Comparison of ENCODE assay signal across 8 cellular contexts in genomic region chr5:149141957-149142851, GRCh38. TPM values are rescaled to one million over a fixed set of nuclear protein-coding genes. Genes with fewer than 3 reads are reported as not detected.
DNase-seq lines count a peak whose midpoint lies in the region; ATAC-seq and TF ChIP-seq lines count a peak whose summit lies in the region.

No MANE protein-coding gene starts in this region.

- DNase-seq in activated T-cell treated with anti-CD3 and anti-CD28 coated beads, Interleukin-2, amount 50 U/mL, for 4 hours: no peak
- DNase-seq in activated T-cell treated with anti-CD3 and anti-CD28 coated beads for 4 hours (no peak), right atrium auricular region (ENCODE audit: low spot score) (peak; percentile 73), psoas muscle (peak; percentile 40 to 56), T-helper 9 cell (no peak)
- DNase-seq in activated CD8-positive, alpha-beta T cell treated with anti-CD3 and anti-CD28 coated beads for 36 hours: no peak
- no peak for DNase-seq in activated CD8-positive, alpha-beta memory T cell treated with anti-CD3 and anti-CD28 coated beads, Interleukin-2, amount 50 U/mL, for 48 hours

- intact Hi-C loops in activated CD8-positive, alpha-beta T cell treated with anti-CD3 and anti-CD28 coated beads for 36 hours (cut with micrococcal nuclease): loop anchor here (2.0 kb wide), 1 partner anchor 127 kb away; no protein-coding TSS in a partner anchor
- intact Hi-C loops in psoas muscle (cut with DNase I): loop anchor here (1.0 kb wide), 2 partner anchors 86 to 87 kb away; no protein-coding TSS in a partner anchor

- no peak overlapping the region for H3K27ac Mint-ChIP-seq in activated CD8-positive, alpha-beta T cell treated with anti-CD3 and anti-CD28 coated beads for 36 hours

- H3K27ac ChIP-seq in right atrium auricular region (peak overlapping the region; percentile 93 to 97), psoas muscle (peak overlapping the region; percentile 79)

- H3K36me3 ChIP-seq in right atrium auricular region: no peaks in the 10 kb centered on the region
- no peaks in the 10 kb centered on the region for H3K36me3 ChIP-seq in psoas muscle (ENCODE audit: insufficient read depth in 1 of 2, low read depth in 1 of 2)

- H3K27me3 ChIP-seq in right atrium auricular region (no peaks in the 10 kb centered on the region), psoas muscle (ENCODE audit: insufficient read depth in 3 of 3, low read length in 2 of 3) (no peaks in the 10 kb centered on the region)

- no peak for TF ChIP-seq CTCF in activated CD8-positive, alpha-beta T cell treated with anti-CD3 and anti-CD28 coated beads for 36 hours (IDR thresholded peaks at IDR 0.05)
- TF ChIP-seq CTCF in right atrium auricular region (IDR thresholded peaks at IDR 0.05): no peak
- TF ChIP-seq CTCF in psoas muscle (IDR thresholded peaks at IDR 0.05): no peak

- POLR2A ChIA-PET in activated CD8-positive, alpha-beta T cell treated with anti-CD3 and anti-CD28 coated beads for 36 hours (lab: Charles Lee): no interaction called here

- H3K9me3 ChIP-seq in right atrium auricular region (no peaks in the 10 kb centered on the region), psoas muscle (peaks cover 7% of the 10 kb centered on the region)

- peaks cover 22% of the 10 kb centered on the region for H3K27me3 Mint-ChIP-seq in activated T-cell treated with anti-CD3 and anti-CD28 coated beads, Interleukin-2, amount 50 U/mL, for 4 hours (ENCODE audit: low read depth)
- H3K27me3 Mint-ChIP-seq in activated CD8-positive, alpha-beta T cell treated with anti-CD3 and anti-CD28 coated beads for 36 hours: peaks cover 15% of the 10 kb centered on the region

- no peaks in the 10 kb centered on the region for H3K4me1 Mint-ChIP-seq in activated T-cell treated with anti-CD3 and anti-CD28 coated beads, Interleukin-2, amount 50 U/mL, for 4 hours (ENCODE audit: low read depth)
- H3K4me1 Mint-ChIP-seq in activated CD8-positive, alpha-beta T cell treated with anti-CD3 and anti-CD28 coated beads for 36 hours (ENCODE audit: low read depth): no peaks in the 10 kb centered on the region

- WGBS in psoas muscle, 3 donors: 32 to 47% (median 40%) methylated on average over 20 of the region's 20 CpGs

- H3K4me1 ChIP-seq in right atrium auricular region (peaks cover 0 to 41% of the 10 kb centered on the region in 2 donors), psoas muscle (peaks cover 29% of the 10 kb centered on the region)

- CTCF ChIA-PET in activated CD8-positive, alpha-beta T cell treated with anti-CD3 and anti-CD28 coated beads for 36 hours (lab: Charles Lee): interaction anchor here (0.5 to 4.2 kb wide), 30 partner anchors 7 to 409 kb away, joined by 3 to 39 read pairs (median 4); partner anchors contain the start of gene AFAP1L1

- no peaks in the 10 kb centered on the region for H3K9me3 Mint-ChIP-seq in activated T-cell treated with anti-CD3 and anti-CD28 coated beads, Interleukin-2, amount 50 U/mL, for 4 hours
- no peaks in the 10 kb centered on the region for H3K9me3 Mint-ChIP-seq in activated CD8-positive, alpha-beta T cell treated with anti-CD3 and anti-CD28 coated beads for 36 hours

- H3K4me3 ChIP-seq in right atrium auricular region (peak overlapping the region; percentile 68 to 87), psoas muscle (peak overlapping the region; percentile 75)

- peak overlapping the region; percentile 51 for H3K4me3 Mint-ChIP-seq in activated T-cell treated with anti-CD3 and anti-CD28 coated beads, Interleukin-2, amount 50 U/mL, for 4 hours
- H3K4me3 Mint-ChIP-seq in activated CD8-positive, alpha-beta T cell treated with anti-CD3 and anti-CD28 coated beads for 36 hours: peak overlapping the region; percentile 32

- H3K36me3 Mint-ChIP-seq in activated T-cell treated with anti-CD3 and anti-CD28 coated beads, Interleukin-2, amount 50 U/mL, for 4 hours (ENCODE audit: insufficient read depth): no peaks in the 10 kb centered on the region
- no peaks in the 10 kb centered on the region for H3K36me3 Mint-ChIP-seq in activated CD8-positive, alpha-beta T cell treated with anti-CD3 and anti-CD28 coated beads for 36 hours (ENCODE audit: low read depth)

- ATAC-seq in activated T-cell treated with anti-CD3 and anti-CD28 coated beads, Interleukin-2, amount 50 U/mL, for 4 hours: peak in 1 of 2 donors; percentile 6
- no peak for ATAC-seq in activated CD8-positive, alpha-beta T cell treated with anti-CD3 and anti-CD28 coated beads for 36 hours
- ATAC-seq in psoas muscle: peak; percentile 46 to 68 (median 54)
- no peak for ATAC-seq in HG03342 (IDR thresholded peaks at IDR 0.05; ENCODE audit: unreplicated experiment)

RNA-seq across cellular contexts. Expression of gene ABLIM3, which starts 0.9 kb away (rescaled TPM):
- under 1 TPM; 0.10 to 0.24 (median 0.24) TPM for total RNA-seq in activated T-cell treated with anti-CD3 and anti-CD28 coated beads, Interleukin-2, amount 50 U/mL, for 4 hours
- not detected for total RNA-seq in activated CD8-positive, alpha-beta T cell treated with anti-CD3 and anti-CD28 coated beads for 36 hours
- total RNA-seq in right atrium auricular region (100 to 1,000 TPM; 109 to 145 TPM), psoas muscle (10 to 100 TPM; 34.3 to 54.5 (median 42.8) TPM)
- polyA plus RNA-seq in psoas muscle: 10 to 100 TPM; 18.7 to 35.0 (median 23.8) TPM

Comparison
In these comparisons a context has a peak if more than half of its experiments do, and no peak if none do; other contexts are left out.
1. ATAC-seq: peak in psoas muscle (4 of 4); none in activated CD8-positive, alpha-beta T cell treated with anti-CD3 and anti-CD28 coated beads for 36 hours (single experiment) and HG03342 (single experiment).
2. DNase-seq: peak in right atrium auricular region (single experiment) and psoas muscle (2 of 2); none in activated T-cell treated with anti-CD3 and anti-CD28 coated beads, Interleukin-2, amount 50 U/mL, for 4 hours (single experiment), activated T-cell treated with anti-CD3 and anti-CD28 coated beads for 4 hours (single experiment), activated CD8-positive, alpha-beta T cell treated with anti-CD3 and anti-CD28 coated beads for 36 hours (single experiment), T-helper 9 cell (single experiment) and activated CD8-positive, alpha-beta memory T cell treated with anti-CD3 and anti-CD28 coated beads, Interleukin-2, amount 50 U/mL, for 48 hours (single experiment).
3. RNA of gene ABLIM3, which starts 0.9 kb away (total RNA-seq): 109 to 145 TPM in right atrium auricular region and 34.3 to 54.5 TPM in psoas muscle; 0.10 to 0.24 TPM in activated T-cell treated with anti-CD3 and anti-CD28 coated beads, Interleukin-2, amount 50 U/mL, for 4 hours and not detected in activated CD8-positive, alpha-beta T cell treated with anti-CD3 and anti-CD28 coated beads for 36 hours; every median in the first group is over 10 times any median in the second.